Comparison of ENCODE assay signal across 8 cellular contexts in the genomic region with DNA sequence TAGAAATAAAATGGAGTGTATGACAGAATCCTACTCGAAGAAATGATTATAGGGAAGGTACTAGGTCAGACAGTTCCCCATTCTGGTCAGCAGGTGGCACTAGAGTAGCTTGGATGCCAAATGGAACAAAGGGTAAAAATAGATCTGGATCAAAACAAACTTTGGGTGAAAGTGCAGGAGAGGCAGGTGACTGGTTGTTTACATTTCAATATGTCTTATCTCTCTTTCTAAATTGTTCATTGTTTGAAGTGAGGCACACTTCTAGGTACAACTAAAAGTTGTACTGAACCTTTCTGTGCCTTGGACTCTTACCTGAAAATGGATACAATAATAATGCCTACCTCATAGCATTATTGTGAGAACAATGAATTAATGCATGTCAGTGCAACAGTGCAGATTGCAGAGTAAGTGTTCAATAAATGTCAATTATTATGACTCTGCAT.
DNase-seq lines count a peak whose midpoint lies in the region; ATAC-seq and TF ChIP-seq lines count a peak whose summit lies in the region.

No MANE protein-coding gene starts in this region.

- no peak overlapping the region for H3K27ac ChIP-seq in GM23338 (ENCODE audit: low read depth)
- H3K27ac ChIP-seq in RWPE1 = no peak overlapping the region
- no peak overlapping the region for H3K27ac ChIP-seq in foreskin keratinocyte
- H3K27ac ChIP-seq in transverse colon = no peak overlapping the region

- 0 out of 2 replicates have a peak overlapping the region, but pooled peaks have one; percentile 5 for H3K27ac Mint-ChIP-seq in GM23338
- no peak overlapping the region for H3K27ac Mint-ChIP-seq in activated T-helper 2 cell treated with anti-CD3 and anti-CD28 coated beads, Interferon-gamma antibody, Interleukin-2, Interleukin-4, amounts not matched to agents 10 μg/mL and 5 μg/mL and 100 μg/mL, durations not matched to agents 14 hours and 24 hours and 36 hours
- no peak overlapping the region for H3K27ac Mint-ChIP-seq in osteocyte (ENCODE audit: unreplicated experiment)

- CTCF ChIA-PET in RWPE1 (lab: Yijun Ruan, JAX) = interaction anchor here (0.6 to 1.8 kb wide), 13 partner anchors 16 to 651 kb away, joined by 3 to 12 read pairs (median 4); no protein-coding TSS in a partner anchor

- H2AFZ ChIP-seq in GM23338 = no peak overlapping the region

- ATAC-seq in GM23338 (peak; percentile 79), foreskin keratinocyte (peak; percentile 78)

- no peaks in the 10 kb centered on the region for H3K27me3 Mint-ChIP-seq in GM23338 (ENCODE audit: insufficient read depth, low read depth, poor library complexity)
- H3K27me3 Mint-ChIP-seq in activated T-helper 2 cell treated with anti-CD3 and anti-CD28 coated beads, Interferon-gamma antibody, Interleukin-2, Interleukin-4, amounts not matched to agents 10 μg/mL and 5 μg/mL and 100 μg/mL, durations not matched to agents 14 hours and 24 hours and 36 hours (ENCODE audit: low read depth) = peaks cover 8% of the 10 kb centered on the region
- no peaks in the 10 kb centered on the region for H3K27me3 Mint-ChIP-seq in osteocyte (ENCODE audit: unreplicated experiment)

- no peaks in the 10 kb centered on the region for H3K79me2 ChIP-seq in GM23338 (replicated peaks; ENCODE audit: insufficient read depth)

- no peaks in the 10 kb centered on the region for H3K9me2 ChIP-seq in GM23338 (ENCODE audit: insufficient read depth)

- H3K4me3 Mint-ChIP-seq in GM23338 (no peak overlapping the region), osteocyte (ENCODE audit: unreplicated experiment) (no peak overlapping the region)
- no peak overlapping the region for H3K4me3 Mint-ChIP-seq in activated T-helper 2 cell treated with anti-CD3 and anti-CD28 coated beads, Interferon-gamma antibody, Interleukin-2, Interleukin-4, amounts not matched to agents 10 μg/mL and 5 μg/mL and 100 μg/mL, durations not matched to agents 14 hours and 24 hours and 36 hours (ENCODE audit: low read depth)

- DNase-seq in EH (ENCODE audit: low read depth) (peak; percentile 72), GM23338 (ENCODE audit: low spot score) (peak; percentile 80), M059J (ENCODE audit: low read depth) (peak; percentile 74), RWPE1 (ENCODE audit: low spot score) (peak; percentile 60), foreskin keratinocyte (peak in 1 of 2 donors; percentile 53), osteocyte (ENCODE audit: extremely low spot score, unreplicated experiment) (no peak), transverse colon (peak; percentile 82)
- peak; percentile 40 for DNase-seq in activated T-helper 2 cell treated with anti-CD3 and anti-CD28 coated beads, Interferon-gamma antibody, Interleukin-2, Interleukin-4, amounts not matched to agents 10 μg/mL and 5 μg/mL and 100 μg/mL, durations not matched to agents 14 hours and 24 hours and 36 hours (ENCODE audit: low spot score)

- H3K4me1 Mint-ChIP-seq in GM23338 (peaks cover 5% of the 10 kb centered on the region; the same call in 2 of the 3 replicates), osteocyte (ENCODE audit: unreplicated experiment) (peaks cover 4% of the 10 kb centered on the region)
- H3K4me1 Mint-ChIP-seq in activated T-helper 2 cell treated with anti-CD3 and anti-CD28 coated beads, Interferon-gamma antibody, Interleukin-2, Interleukin-4, amounts not matched to agents 10 μg/mL and 5 μg/mL and 100 μg/mL, durations not matched to agents 14 hours and 24 hours and 36 hours (ENCODE audit: low read depth) = peaks cover 4% of the 10 kb centered on the region

- H3K36me3 ChIP-seq in GM23338 (ENCODE audit: insufficient read depth) (no peaks in the 10 kb centered on the region), transverse colon (no peaks in the 10 kb centered on the region)

- 0 to 4% methylated on average over 1 of the region's 1 CpG for WGBS in transverse colon (ENCODE audit: low coverage in 1 of 2), 2 donors

- H4K20me1 ChIP-seq in GM23338 (replicated peaks; ENCODE audit: insufficient read depth) = no peaks in the 10 kb centered on the region

- H3K27me3 ChIP-seq in GM23338 (ENCODE audit: insufficient read depth) (no peaks in the 10 kb centered on the region), foreskin keratinocyte (no peaks in the 10 kb centered on the region), transverse colon (no peaks in the 10 kb centered on the region)

- no peaks in the 10 kb centered on the region for H3F3A ChIP-seq in GM23338 (replicated peaks; ENCODE audit: low read depth)

- no peaks in the 10 kb centered on the region for H3K9me3 Mint-ChIP-seq in GM23338
- H3K9me3 Mint-ChIP-seq in activated T-helper 2 cell treated with anti-CD3 and anti-CD28 coated beads, Interferon-gamma antibody, Interleukin-2, Interleukin-4, amounts not matched to agents 10 μg/mL and 5 μg/mL and 100 μg/mL, durations not matched to agents 14 hours and 24 hours and 36 hours = no peaks in the 10 kb centered on the region
- H3K9me3 Mint-ChIP-seq in osteocyte (ENCODE audit: unreplicated experiment) = no peaks in the 10 kb centered on the region

- H3K9me3 ChIP-seq in transverse colon = no peaks in the 10 kb centered on the region

- no peak for TF ChIP-seq POLR2A in transverse colon (IDR thresholded peaks at IDR 0.05)

- POLR2A ChIA-PET in RWPE1 (lab: Yijun Ruan, JAX; ENCODE audit: low non-redundant PET) = interaction anchor here (0.5 kb wide), 1 partner anchor 141 kb away, joined by 7 read pairs; no protein-coding TSS in a partner anchor

- H3K4me3 ChIP-seq in GM23338 (no peak overlapping the region), transverse colon (no peak overlapping the region)

- H3K4me1 ChIP-seq in GM23338 (ENCODE audit: insufficient read depth) = peaks cover 11% of the 10 kb centered on the region; the same call in 1 of the 2 replicates
- H3K4me1 ChIP-seq in foreskin keratinocyte = no peaks in the 10 kb centered on the region
- H3K4me1 ChIP-seq in transverse colon = peaks cover 0 to 25% (median 7%) of the 10 kb centered on the region in 4 donors

- in situ Hi-C loops in transverse colon (cut with MboI; ENCODE audit: low pct_ligation_motif_present in 1 of 4, low pct_unique_long_range_greater_than_20kb in 1 of 4, low sequenced_read_pairs in 3 of 4) = loop anchor here in 3 of 4 donors (10.0 to 25.0 kb wide), 3 partner anchors 173 to 391 kb away; no protein-coding TSS in a partner anchor

- H3K36me3 Mint-ChIP-seq in GM23338 (ENCODE audit: low read depth) (no peaks in the 10 kb centered on the region), osteocyte (ENCODE audit: unreplicated experiment) (no peaks in the 10 kb centered on the region)
- H3K36me3 Mint-ChIP-seq in activated T-helper 2 cell treated with anti-CD3 and anti-CD28 coated beads, Interferon-gamma antibody, Interleukin-2, Interleukin-4, amounts not matched to agents 10 μg/mL and 5 μg/mL and 100 μg/mL, durations not matched to agents 14 hours and 24 hours and 36 hours (ENCODE audit: low read depth) = no peaks in the 10 kb centered on the region

- TF ChIP-seq CTCF in GM23338 (conservative IDR thresholded peaks at IDR 0.05; ENCODE audit: low read depth in 2 of 2) = peak; percentile 96 to 99
- peak; percentile 91 for TF ChIP-seq CTCF in RWPE1 (conservative IDR thresholded peaks at IDR 0.05; ENCODE audit: low read depth)
- peak; percentile 97 for TF ChIP-seq CTCF in foreskin keratinocyte (conservative IDR thresholded peaks at IDR 0.05)
- peak; percentile 92 for TF ChIP-seq CTCF in osteocyte (IDR thresholded peaks at IDR 0.05)
- peak; percentile 93 to 98 (median 97) for TF ChIP-seq CTCF in transverse colon (IDR thresholded peaks at IDR 0.05)

- intact Hi-C loops in activated T-helper 2 cell treated with anti-CD3 and anti-CD28 coated beads, Interferon-gamma antibody, Interleukin-2, Interleukin-4, amounts not matched to agents 10 μg/mL and 5 μg/mL and 100 μg/mL, durations not matched to agents 14 hours and 24 hours and 36 hours (cut with micrococcal nuclease) = loop anchor here (1.0 kb wide), 3 partner anchors 170 to 390 kb away; no protein-coding TSS in a partner anchor
- intact Hi-C loops in transverse colon (cut with DNase I; ENCODE audit: low total_unique reads) = loop anchor here (2.0 kb wide), 2 partner anchors 169 to 389 kb away; no protein-coding TSS in a partner anchor

- H3K4me2 ChIP-seq in GM23338 = no peak overlapping the region

- no peak for TF ChIP-seq EP300 in transverse colon (IDR thresholded peaks at IDR 0.05; ENCODE audit: low read depth)
